In genomic region chr2:145460151-145460550, GRCh38 we compare ENCODE assay signal across 2 cellular contexts.
TF ChIP-seq lines count a peak whose summit lies in the region.

No MANE protein-coding gene starts in this region.

TF ChIP-seq in SK-N-SH, 30 proteins besides CTCF, POLR2A, EP300 and RAD21:
- TF ChIP-seq SIN3A (IDR thresholded peaks at IDR 0.05; ENCODE audit: borderline replicate concordance, low read depth, low read length) = no peak
- 0 out of 2 replicates have a peak, but pooled peaks have one; percentile 15 for TF ChIP-seq TEAD4 (IDR thresholded peaks at IDR 0.05; ENCODE audit: borderline replicate concordance, insufficient read depth)
- peak; percentile 15; the same call in 1 of the 2 replicates for TF ChIP-seq FOSL2 (IDR thresholded peaks at IDR 0.05; ENCODE audit: borderline replicate concordance, low read depth)
- no peak for TF ChIP-seq POLR2AphosphoS5 (IDR thresholded peaks at IDR 0.05; ENCODE audit: low read depth, low read length)
- TF ChIP-seq JUND (IDR thresholded peaks at IDR 0.05) = 0 out of 2 replicates have a peak, but pooled peaks have one; percentile 17
- TF ChIP-seq PBX3 (IDR thresholded peaks at IDR 0.05) = peak; percentile 4; the same call in 1 of the 2 replicates
- TF ChIP-seq CHD2 (IDR thresholded peaks at IDR 0.05; ENCODE audit: low read length, partially characterized antibody) = no peak
- peak; percentile 45 for TF ChIP-seq TCF12 (IDR thresholded peaks at IDR 0.05)

TF ChIP-seq in SK-N-SH treated with all-trans-retinoic acid at 6 μM for 48 hours, 23 proteins besides CTCF, POLR2A, EP300 and RAD21:
- TF ChIP-seq PPARA (CRISPR knock-in tag; IDR thresholded peaks at IDR 0.05; ENCODE audit: borderline replicate concordance) (no peak), TCF4 (CRISPR knock-in tag; IDR thresholded peaks at IDR 0.05; ENCODE audit: borderline replicate concordance) (no peak), ZNF8 (CRISPR knock-in tag; IDR thresholded peaks at IDR 0.05) (no peak), ESRRG (CRISPR knock-in tag; IDR thresholded peaks at IDR 0.05) (no peak), ZFP30 (CRISPR knock-in tag; IDR thresholded peaks at IDR 0.05) (no peak), GLIS3 (CRISPR knock-in tag; IDR thresholded peaks at IDR 0.05) (no peak), CSRNP3 (CRISPR knock-in tag; IDR thresholded peaks at IDR 0.05) (no peak), CSDC2 (CRISPR knock-in tag; IDR thresholded peaks at IDR 0.05) (no peak), POU6F1 (CRISPR knock-in tag; IDR thresholded peaks at IDR 0.05; ENCODE audit: borderline replicate concordance, low read depth) (no peak), ZNF70 (CRISPR knock-in tag; IDR thresholded peaks at IDR 0.05) (no peak), TOX (CRISPR knock-in tag; IDR thresholded peaks at IDR 0.05; ENCODE audit: borderline replicate concordance) (no peak)
